In the genomic region with DNA sequence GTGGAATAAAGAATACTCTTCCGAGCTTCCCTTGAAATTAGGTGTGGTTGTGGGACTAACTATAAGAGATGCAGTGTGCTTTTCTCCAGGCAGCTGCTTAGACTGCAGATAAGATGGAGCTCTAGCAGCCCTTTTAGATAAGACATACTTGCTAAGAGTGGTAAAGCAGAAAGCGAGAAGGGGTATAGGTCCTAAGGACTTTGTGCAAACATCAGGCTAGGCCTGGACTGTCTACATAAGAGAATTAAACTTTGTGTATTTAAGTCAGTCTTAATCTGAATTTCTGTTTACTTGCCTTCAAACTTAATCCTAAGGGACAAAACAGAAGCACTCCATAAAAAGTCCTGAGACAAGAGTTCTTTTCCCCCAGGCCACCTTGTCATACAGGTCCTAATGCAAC, we compare ENCODE assay signal across 36 cellular contexts.
"Had no signal": no experiment of that assay in that cellular context is flagged by ENCODE, and none has a peak within 500 bp of the region (broad histone marks: within the 10 kb centered on the region; RNA-seq: fewer than 3 reads in every experiment).

No MANE protein-coding gene starts in this region.

- H3K36me3 Mint-ChIP-seq: activated naive CD4-positive, alpha-beta T cell treated with anti-CD3 and anti-CD28 coated beads, Interleukin-2, amount 10 ng/mL, durations not matched to agents 7 days and 5 days; activated naive CD8-positive, alpha-beta T cell treated with anti-CD3 and anti-CD28 coated beads, Interleukin-2, amount 10 ng/mL, durations not matched to agents 7 days and 5 days had no signal

- ATAC-seq: activated CD8-positive, alpha-beta T cell treated with anti-CD3 and anti-CD28 coated beads for 36 hours; activated naive CD8-positive, alpha-beta T cell treated with anti-CD3 and anti-CD28 coated beads, Interleukin-2, amount 50 U/mL, for 24 hours; activated T-cell treated with anti-CD3 and anti-CD28 coated beads, Interleukin-2, amount 50 U/mL, for 4 hours; activated T-cell treated with anti-CD3 and anti-CD28 coated beads, Interleukin-2, amount 50 U/mL, for 72 hours; activated T-helper 17 cell treated with anti-CD3 and anti-CD28 coated beads, Interleukin-2, amount 50 U/mL, for 72 hours had no signal

- H3K4me3 Mint-ChIP-seq: activated B cell treated with CpG ODN at 0.5 μM for 24 hours; activated CD4-positive, alpha-beta memory T cell treated with anti-CD3 and anti-CD28 coated beads for 36 hours; activated CD4-positive, alpha-beta T cell treated with anti-CD3 and anti-CD28 coated beads, Interleukin-2, amount 10 ng/mL, durations not matched to agents 24 days and 14 days; activated CD8-positive, alpha-beta T cell treated with anti-CD3 and anti-CD28 coated beads for 36 hours; activated naive CD4-positive, alpha-beta T cell treated with anti-CD3 and anti-CD28 coated beads, Interleukin-2, amount 10 ng/mL, durations not matched to agents 7 days and 5 days; activated naive CD4-positive, alpha-beta T cell treated with anti-CD3 and anti-CD28 coated beads, Interleukin-2, amount 50 U/mL, for 24 hours; activated naive CD8-positive, alpha-beta T cell; activated naive CD8-positive, alpha-beta T cell treated with anti-CD3 and anti-CD28 coated beads, Interleukin-2, amount 10 ng/mL, durations not matched to agents 7 days and 5 days; activated naive CD8-positive, alpha-beta T cell treated with anti-CD3 and anti-CD28 coated beads, Interleukin-2, amount 50 U/mL, for 24 hours; activated T-cell treated with anti-CD3 and anti-CD28 coated beads, Interleukin-2, amount 50 U/mL, for 4 hours; activated T-cell treated with anti-CD3 and anti-CD28 coated beads, Interleukin-2, amount 50 U/mL, for 72 hours; activated T-helper 1 cell treated with anti-CD3 and anti-CD28 coated beads, Interleukin-12 subunit alpha, Interleukin-12 subunit beta, Interleukin-2, Interleukin-4 antibody, amounts not matched to agents 30 ng/mL and 10 ng/mL and 1 ng/mL, durations not matched to agents 14 hours and 24 hours and 36 hours; activated T-helper 17 cell treated with anti-CD3 and anti-CD28 coated beads, Interleukin-2, amount 50 U/mL, for 72 hours; brain; central memory CD8-positive, alpha-beta T cell; T-helper 1 cell treated with Interleukin-12 subunit alpha and Interleukin-12 subunit beta and Interleukin-4 antibody, amounts not matched to agents 30 μg/mL and 1 μg/mL, for 36 hours; T-helper 2 cell treated with Interferon-gamma antibody and Interleukin-4, amounts not matched to agents 5 μg/mL and 100 μg/mL, for 36 hours had no signal

- H3K9me3 Mint-ChIP-seq: activated B cell treated with CpG ODN at 0.5 μM for 24 hours; activated CD4-positive, alpha-beta T cell treated with anti-CD3 and anti-CD28 coated beads, Interleukin-2, amount 10 ng/mL, durations not matched to agents 24 days and 14 days; activated naive CD4-positive, alpha-beta T cell treated with anti-CD3 and anti-CD28 coated beads, Interleukin-2, amount 10 ng/mL, durations not matched to agents 7 days and 5 days; activated T-helper 1 cell treated with anti-CD3 and anti-CD28 coated beads, Interleukin-12 subunit alpha, Interleukin-12 subunit beta, Interleukin-2, Interleukin-4 antibody, amounts not matched to agents 30 ng/mL and 10 ng/mL and 1 ng/mL, durations not matched to agents 14 hours and 24 hours and 36 hours; activated T-helper 17 cell treated with anti-CD3 and anti-CD28 coated beads, Interleukin-2, amount 50 U/mL, for 72 hours; central memory CD8-positive, alpha-beta T cell; T-helper 1 cell treated with Interleukin-12 subunit alpha and Interleukin-12 subunit beta and Interleukin-4 antibody, amounts not matched to agents 30 μg/mL and 1 μg/mL, for 36 hours; T-helper 2 cell treated with Interferon-gamma antibody and Interleukin-4, amounts not matched to agents 5 μg/mL and 100 μg/mL, for 36 hours had no signal

- H3K27me3 Mint-ChIP-seq: activated B cell treated with CpG ODN at 0.5 μM for 24 hours; activated CD4-positive, alpha-beta memory T cell treated with anti-CD3 and anti-CD28 coated beads for 36 hours; activated CD8-positive, alpha-beta T cell treated with anti-CD3 and anti-CD28 coated beads for 36 hours; activated naive CD4-positive, alpha-beta T cell treated with anti-CD3 and anti-CD28 coated beads, Interleukin-2, amount 10 ng/mL, durations not matched to agents 7 days and 5 days; activated naive CD4-positive, alpha-beta T cell treated with anti-CD3 and anti-CD28 coated beads, Interleukin-2, amount 50 U/mL, for 24 hours; activated naive CD8-positive, alpha-beta T cell; activated naive CD8-positive, alpha-beta T cell treated with anti-CD3 and anti-CD28 coated beads, Interleukin-2, amount 10 ng/mL, durations not matched to agents 7 days and 5 days; activated naive CD8-positive, alpha-beta T cell treated with anti-CD3 and anti-CD28 coated beads, Interleukin-2, amount 50 U/mL, for 24 hours; activated T-helper 17 cell treated with anti-CD3 and anti-CD28 coated beads, Interleukin-2, amount 50 U/mL, for 72 hours; brain; central memory CD8-positive, alpha-beta T cell had no signal

- H3K27me3 ChIP-seq: ascending aorta had no signal

- H3K4me1 Mint-ChIP-seq: activated B cell treated with CpG ODN at 0.5 μM for 24 hours; activated CD4-positive, alpha-beta T cell treated with anti-CD3 and anti-CD28 coated beads, Interleukin-2, amount 10 ng/mL, durations not matched to agents 24 days and 14 days; activated naive CD4-positive, alpha-beta T cell treated with anti-CD3 and anti-CD28 coated beads, Interleukin-2, amount 10 ng/mL, durations not matched to agents 7 days and 5 days; activated naive CD4-positive, alpha-beta T cell treated with anti-CD3 and anti-CD28 coated beads, Interleukin-2, amount 50 U/mL, for 24 hours; activated naive CD8-positive, alpha-beta T cell treated with anti-CD3 and anti-CD28 coated beads, Interleukin-2, amount 10 ng/mL, durations not matched to agents 7 days and 5 days; activated naive CD8-positive, alpha-beta T cell treated with anti-CD3 and anti-CD28 coated beads, Interleukin-2, amount 50 U/mL, for 24 hours; activated T-helper 17 cell treated with anti-CD3 and anti-CD28 coated beads, Interleukin-2, amount 50 U/mL, for 72 hours; brain; central memory CD8-positive, alpha-beta T cell had no signal

- H3K9me3 ChIP-seq: ascending aorta had no signal

- H3K4me1 ChIP-seq: ascending aorta had no signal

- H3K27ac ChIP-seq: ascending aorta, VCaP had no signal

- DNase-seq: activated B cell treated with CpG ODN at 0.5 μM for 24 hours; activated CD4-positive, alpha-beta memory T cell treated with anti-CD3 and anti-CD28 coated beads for 36 hours; activated CD4-positive, alpha-beta T cell treated with anti-CD3 and anti-CD28 coated beads for 4 hours; activated CD4-positive, alpha-beta T cell treated with anti-CD3 and anti-CD28 coated beads, Interleukin-2, amount 10 ng/mL, durations not matched to agents 24 days and 14 days; activated CD4-positive, alpha-beta T cell treated with anti-CD3 and anti-CD28 coated beads, Interleukin-2, amount 50 U/mL, for 1 hour; activated CD4-positive, alpha-beta T cell treated with anti-CD3 and anti-CD28 coated beads, Interleukin-2, amount 50 U/mL, for 4 hours; activated CD4-positive, CD25-positive, alpha-beta regulatory T cell treated with anti-CD3 and anti-CD28 coated beads, Interleukin-2, amount 50 U/mL, for 72 hours; activated CD8-positive, alpha-beta memory T cell treated with anti-CD3 and anti-CD28 coated beads, Interleukin-2, amount 50 U/mL, for 4 hours; activated CD8-positive, alpha-beta T cell treated with anti-CD3 and anti-CD28 coated beads for 36 hours; activated effector memory CD4-positive, alpha-beta T cell treated with anti-CD3 and anti-CD28 coated beads, Interleukin-2, amount 50 U/mL, for 16 hours; activated gamma-delta T cell treated with Interleukin-2 at 50 U/mL for 16 hours; activated naive CD4-positive, alpha-beta T cell treated with anti-CD3 and anti-CD28 coated beads, Interleukin-2, amount 10 ng/mL, durations not matched to agents 7 days and 5 days; activated naive CD4-positive, alpha-beta T cell treated with Interleukin-2 at 50 U/mL for 16 hours; activated naive CD8-positive, alpha-beta T cell treated with anti-CD3 and anti-CD28 coated beads, Interleukin-2, amount 10 ng/mL, durations not matched to agents 7 days and 5 days; activated naive CD8-positive, alpha-beta T cell treated with anti-CD3 and anti-CD28 coated beads, Interleukin-2, amount 50 U/mL, for 24 hours; activated T-cell treated with anti-CD3 and anti-CD28 coated beads for 4 hours; activated T-cell treated with anti-CD3 and anti-CD28 coated beads, Interleukin-2, amount 50 U/mL, for 1 hour; activated T-cell treated with anti-CD3 and anti-CD28 coated beads, Interleukin-2, amount 50 U/mL, for 4 hours; activated T-cell treated with anti-CD3 and anti-CD28 coated beads, Interleukin-2, amount 50 U/mL, for 72 hours; amygdala; anterior cingulate cortex; caudate nucleus; cerebellar nuclear complex; T-helper 1 cell; T-helper 2 cell; T-helper 9 cell had no signal

- H3K27ac Mint-ChIP-seq: activated B cell treated with CpG ODN at 0.5 μM for 24 hours; activated CD4-positive, alpha-beta memory T cell treated with anti-CD3 and anti-CD28 coated beads for 36 hours; activated CD4-positive, alpha-beta T cell treated with anti-CD3 and anti-CD28 coated beads, Interleukin-2, amount 10 ng/mL, durations not matched to agents 24 days and 14 days; activated CD8-positive, alpha-beta T cell treated with anti-CD3 and anti-CD28 coated beads for 36 hours; activated naive CD4-positive, alpha-beta T cell treated with anti-CD3 and anti-CD28 coated beads, Interleukin-2, amount 10 ng/mL, durations not matched to agents 7 days and 5 days; activated naive CD4-positive, alpha-beta T cell treated with anti-CD3 and anti-CD28 coated beads, Interleukin-2, amount 50 U/mL, for 24 hours; activated naive CD8-positive, alpha-beta T cell; activated naive CD8-positive, alpha-beta T cell treated with anti-CD3 and anti-CD28 coated beads, Interleukin-2, amount 10 ng/mL, durations not matched to agents 7 days and 5 days; activated naive CD8-positive, alpha-beta T cell treated with anti-CD3 and anti-CD28 coated beads, Interleukin-2, amount 50 U/mL, for 24 hours; activated T-cell treated with anti-CD3 and anti-CD28 coated beads, Interleukin-2, amount 50 U/mL, for 72 hours; activated T-helper 1 cell treated with anti-CD3 and anti-CD28 coated beads, Interleukin-12 subunit alpha, Interleukin-12 subunit beta, Interleukin-2, Interleukin-4 antibody, amounts not matched to agents 30 ng/mL and 10 ng/mL and 1 ng/mL, durations not matched to agents 14 hours and 24 hours and 36 hours; activated T-helper 17 cell treated with anti-CD3 and anti-CD28 coated beads, Interleukin-2, amount 50 U/mL, for 72 hours; T-helper 1 cell treated with Interleukin-12 subunit alpha and Interleukin-12 subunit beta and Interleukin-4 antibody, amounts not matched to agents 30 μg/mL and 1 μg/mL, for 36 hours; T-helper 2 cell treated with Interferon-gamma antibody and Interleukin-4, amounts not matched to agents 5 μg/mL and 100 μg/mL, for 36 hours had no signal

- H3K36me3 ChIP-seq: ascending aorta had no signal

- H3K4me3 ChIP-seq: ascending aorta had no signal
